Comparison of ENCODE assay signal across 23 cellular contexts in the genomic region with DNA sequence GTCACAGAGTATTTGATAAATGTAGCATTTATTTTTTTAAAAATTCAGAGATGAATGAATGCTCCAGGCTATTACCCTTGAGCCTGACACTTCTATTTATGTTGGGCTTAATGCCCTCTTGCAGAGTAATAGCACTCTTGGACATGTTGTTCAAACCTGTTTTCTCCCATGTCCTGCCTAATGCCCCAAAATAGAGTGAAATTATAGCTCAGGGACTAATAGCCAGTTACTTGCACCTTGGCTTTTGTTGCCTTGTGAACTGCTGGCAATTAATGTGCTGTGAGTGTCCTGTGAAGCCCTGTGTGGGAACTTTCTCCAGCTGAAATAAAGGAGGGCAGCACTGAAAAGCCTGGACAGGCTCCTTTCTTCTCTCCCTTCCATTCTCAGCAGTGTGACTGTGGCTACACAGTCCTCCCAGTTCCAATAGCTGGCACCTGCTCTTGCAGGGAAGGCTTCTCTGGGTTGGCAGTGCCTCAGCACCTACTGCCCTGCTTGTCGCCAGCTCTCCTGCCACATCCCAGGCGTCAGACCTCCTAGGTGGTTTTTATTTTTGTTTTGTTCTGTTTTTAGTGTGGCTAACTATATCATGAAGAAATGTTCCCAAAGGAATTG.
DNase-seq lines count a peak whose midpoint lies in the region; ATAC-seq and TF ChIP-seq lines count a peak whose summit lies in the region.
"Had no signal": no experiment of that assay in that cellular context is flagged by ENCODE, and none has a peak within 500 bp of the region (broad histone marks: within the 10 kb centered on the region; RNA-seq: fewer than 3 reads in every experiment).

No MANE protein-coding gene starts in this region.

- ATAC-seq in HG02884 (IDR thresholded peaks at IDR 0.05; ENCODE audit: unreplicated experiment) = no peak
- no peak for ATAC-seq in effector memory CD8-positive, alpha-beta T cell (replicated peaks)
- ATAC-seq: gastroesophageal sphincter; GM12878; naive thymus-derived CD8-positive, alpha-beta T cell had no signal

- peaks cover 0 to 25% of the 10 kb centered on the region in 2 donors for H3K4me1 ChIP-seq in right atrium auricular region
- H3K4me1 ChIP-seq: psoas muscle had no signal

- H3K27me3 ChIP-seq in right atrium auricular region = no peaks in the 10 kb centered on the region
- H3K27me3 ChIP-seq: ascending aorta, gastroesophageal sphincter had no signal

- no peak overlapping the region for H3K4me3 Mint-ChIP-seq in effector memory CD8-positive, alpha-beta T cell
- H3K4me3 Mint-ChIP-seq: activated CD4-positive, alpha-beta T cell treated with anti-CD3 and anti-CD28 coated beads, Interleukin-2, amount 10 ng/mL, durations not matched to agents 7 days and 5 days; B cell; naive thymus-derived CD8-positive, alpha-beta T cell had no signal

- peak; percentile 6 for DNase-seq in NCI-H2107 (lab: John Stamatoyannopoulos, UW)
- peak in 47 of 58 donors; percentile 4 to 86 (median 53) for DNase-seq in anterior cingulate cortex (lab: John Stamatoyannopoulos, UW)
- DNase-seq in right atrium auricular region (ENCODE audit: low spot score) = no peak
- peak; percentile 59 for DNase-seq in pons (ENCODE audit: low spot score)
- DNase-seq in DMS114 treated with DMSO at 0.1 percent for 48 hours (lab: John Stamatoyannopoulos, UW; ENCODE audit: unreplicated experiment) = no peak
- no peak for DNase-seq in NCI-H524 treated with DMSO at 0.1 percent for 48 hours (lab: John Stamatoyannopoulos, UW)
- DNase-seq in effector memory CD8-positive, alpha-beta T cell = no peak
- DNase-seq: activated CD4-positive, alpha-beta T cell treated with anti-CD3 and anti-CD28 coated beads, Interleukin-2, amount 10 ng/mL, durations not matched to agents 7 days and 5 days; activated naive CD4-positive, alpha-beta T cell; Calu3; cortex of kidney; naive thymus-derived CD8-positive, alpha-beta T cell; NCI-H1048; psoas muscle; stimulated activated CD4-positive, alpha-beta T cell treated with anti-CD3 and anti-CD28 coated beads, Interleukin-12 subunit alpha, Interleukin-12 subunit beta, amount 100 ng/mL, for 4 hours; SW 1271 had no signal

- H3K27me3 Mint-ChIP-seq in effector memory CD8-positive, alpha-beta T cell = peaks cover 0 to 6% of the 10 kb centered on the region in 2 donors
- H3K27me3 Mint-ChIP-seq: activated CD4-positive, alpha-beta T cell treated with anti-CD3 and anti-CD28 coated beads, Interleukin-2, amount 10 ng/mL, durations not matched to agents 7 days and 5 days; B cell had no signal

- H3K9me3 ChIP-seq in right atrium auricular region = no peaks in the 10 kb centered on the region
- H3K9me3 ChIP-seq: ascending aorta, gastroesophageal sphincter, psoas muscle had no signal

- H3K36me3 Mint-ChIP-seq in effector memory CD8-positive, alpha-beta T cell (ENCODE audit: insufficient read depth) = no peaks in the 10 kb centered on the region
- H3K36me3 Mint-ChIP-seq: naive thymus-derived CD8-positive, alpha-beta T cell had no signal

- peak overlapping the region; percentile 14 to 27 for H3K27ac ChIP-seq in right atrium auricular region
- H3K27ac ChIP-seq: psoas muscle, RWPE1 had no signal

- TF ChIP-seq CTCF in right atrium auricular region (IDR thresholded peaks at IDR 0.05) = no peak

- H3K4me1 Mint-ChIP-seq in effector memory CD8-positive, alpha-beta T cell (ENCODE audit: low read depth in 2 of 2) = no peaks in the 10 kb centered on the region
- H3K4me1 Mint-ChIP-seq: activated CD4-positive, alpha-beta T cell treated with anti-CD3 and anti-CD28 coated beads, Interleukin-2, amount 10 ng/mL, durations not matched to agents 7 days and 5 days; B cell; naive thymus-derived CD8-positive, alpha-beta T cell had no signal

- H3K9me3 Mint-ChIP-seq in effector memory CD8-positive, alpha-beta T cell = no peaks in the 10 kb centered on the region
- H3K9me3 Mint-ChIP-seq: activated CD4-positive, alpha-beta T cell treated with anti-CD3 and anti-CD28 coated beads, Interleukin-2, amount 10 ng/mL, durations not matched to agents 7 days and 5 days; naive thymus-derived CD8-positive, alpha-beta T cell had no signal

- H3K4me3 ChIP-seq in right atrium auricular region = no peak overlapping the region
- H3K4me3 ChIP-seq: ascending aorta, gastroesophageal sphincter, GM12878, lung, psoas muscle had no signal

- H3K27ac Mint-ChIP-seq in effector memory CD8-positive, alpha-beta T cell = no peak overlapping the region
- H3K27ac Mint-ChIP-seq: activated CD4-positive, alpha-beta T cell treated with anti-CD3 and anti-CD28 coated beads, Interleukin-2, amount 10 ng/mL, durations not matched to agents 7 days and 5 days; B cell; naive thymus-derived CD8-positive, alpha-beta T cell had no signal

- no peaks in the 10 kb centered on the region for H3K36me3 ChIP-seq in right atrium auricular region
- H3K36me3 ChIP-seq: ascending aorta, gastroesophageal sphincter had no signal

Comparison
In these comparisons a context has a peak if more than half of its experiments do, and no peak if none do; other contexts are left out.
1. DNase-seq: peak in NCI-H2107 (single experiment), anterior cingulate cortex (47 of 58) and pons (single experiment); none in right atrium auricular region (single experiment), DMS114 treated with DMSO at 0.1 percent for 48 hours (single experiment), NCI-H524 treated with DMSO at 0.1 percent for 48 hours (single experiment) and effector memory CD8-positive, alpha-beta T cell (0 of 3).